26 cellular contexts compared by ENCODE assay signal in genomic region chr6:85400331-85400730, GRCh38.
"Had no signal": no experiment of that assay in that cellular context is flagged by ENCODE, and none has a peak within 500 bp of the region (broad histone marks: within the 10 kb centered on the region; RNA-seq: fewer than 3 reads in every experiment).

No MANE protein-coding gene starts in this region.

- H3K4me2 ChIP-seq: hepatocyte had no signal

- H3K36me3 ChIP-seq: cardiac muscle cell, gastroesophageal sphincter, left ventricle myocardium inferior, thoracic aorta, upper lobe of left lung, vagina had no signal

- H3K27ac ChIP-seq: cardiac muscle cell, coronary artery, dorsolateral prefrontal cortex, gastroesophageal sphincter, left ventricle myocardium inferior, upper lobe of left lung, vagina had no signal

- H3K27ac Mint-ChIP-seq: activated CD4-positive, alpha-beta T cell treated with anti-CD3 and anti-CD28 coated beads for 36 hours had no signal

- ATAC-seq: activated CD4-positive, alpha-beta T cell treated with anti-CD3 and anti-CD28 coated beads for 36 hours; effector memory CD8-positive, alpha-beta T cell; gastroesophageal sphincter; right cardiac atrium; stimulated activated naive CD8-positive, alpha-beta T cell treated with anti-CD3 and anti-CD28 coated beads, Interleukin-15, Interleukin-2, amounts not matched to agents 100 U/mL and 50 U/mL, for 24 hours had no signal

- H3K27me3 Mint-ChIP-seq: activated CD4-positive, alpha-beta T cell treated with anti-CD3 and anti-CD28 coated beads for 36 hours; activated T-cell treated with anti-CD3 and anti-CD28 coated beads, Interleukin-2, amount 50 U/mL, for 24 hours; effector memory CD8-positive, alpha-beta T cell had no signal

- H3K9me3 ChIP-seq: thoracic aorta, vagina had no signal

- H3K4me3 ChIP-seq: cardiac muscle cell, coronary artery, dorsolateral prefrontal cortex, gastroesophageal sphincter, hepatocyte, left ventricle myocardium inferior, lung, thoracic aorta, upper lobe of left lung, vagina had no signal

- H3K4me3 Mint-ChIP-seq: activated CD4-positive, alpha-beta T cell treated with anti-CD3 and anti-CD28 coated beads for 36 hours; activated T-cell treated with anti-CD3 and anti-CD28 coated beads, Interleukin-2, amount 50 U/mL, for 24 hours; effector memory CD8-positive, alpha-beta T cell; neural crest cell had no signal

- H2AFZ ChIP-seq: hepatocyte had no signal

- H3K27me3 ChIP-seq: cardiac muscle cell, gastroesophageal sphincter, hepatocyte, upper lobe of left lung, vagina had no signal

- DNase-seq: activated CD4-positive, alpha-beta T cell treated with anti-CD3 and anti-CD28 coated beads for 36 hours; activated CD4-positive, alpha-beta T cell treated with anti-CD3 and anti-CD28 coated beads, Interleukin-2, amount 50 U/mL, for 48 hours; activated CD4-positive, CD25-positive, alpha-beta regulatory T cell; activated CD8-positive, alpha-beta memory T cell treated with anti-CD3 and anti-CD28 coated beads, Interleukin-2, amount 50 U/mL, for 48 hours; activated gamma-delta T cell; activated naive CD4-positive, alpha-beta T cell treated with anti-CD3 and anti-CD28 coated beads, Interleukin-2, amount 50 U/mL, for 16 hours; activated T-cell treated with anti-CD3 and anti-CD28 coated beads, Interleukin-2, amount 50 U/mL, for 24 hours; anterior cingulate cortex; cerebellar nuclear complex; dorsolateral prefrontal cortex; effector memory CD8-positive, alpha-beta T cell; islet precursor cell; left ventricle myocardium inferior; nucleus accumbens; right cardiac atrium; stimulated activated CD4-positive, alpha-beta T cell treated with anti-CD3 and anti-CD28 coated beads, Interleukin-2, amount 100 ng/mL, for 48 hours; stimulated activated naive CD8-positive, alpha-beta T cell treated with anti-CD3 and anti-CD28 coated beads, Interleukin-15, Interleukin-2, amounts not matched to agents 100 U/mL and 50 U/mL, for 24 hours; upper lobe of left lung had no signal

- H3K4me1 ChIP-seq: gastroesophageal sphincter had no signal
